In genomic region chr3:52967398-52967797, GRCh38 we compare ENCODE assay signal across 15 cellular contexts.
DNase-seq lines count a peak whose midpoint lies in the region; ATAC-seq, FAIRE-seq and TF ChIP-seq lines count a peak whose summit lies in the region.
"Had no signal": no experiment of that assay in that cellular context is flagged by ENCODE, and none has a peak within 500 bp of the region (broad histone marks: within the 10 kb centered on the region; RNA-seq: fewer than 3 reads in every experiment).

No MANE protein-coding gene starts in this region.

- ATAC-seq in K562: no peak
- ATAC-seq in stimulated activated naive B cell treated with anti-CD40 and anti-IgM and Interleukin-4, amounts not matched to agents 10 μg/mL and 1 μg/mL and 100 μg/mL, for 72 hours (replicated peaks): no peak
- no peak for ATAC-seq in GM21526 (IDR thresholded peaks at IDR 0.05; ENCODE audit: low FRiP score, unreplicated experiment)
- ATAC-seq: GM23338 had no signal

- TF ChIP-seq EP300 in K562 (IDR thresholded peaks at IDR 0.05; ENCODE audit: low read length): no peak

- H3K9me3 Mint-ChIP-seq in activated CD4-positive, alpha-beta memory T cell treated with anti-CD3 and anti-CD28 coated beads for 36 hours: no peaks in the 10 kb centered on the region
- H3K9me3 Mint-ChIP-seq in activated CD4-positive, alpha-beta memory T cell treated with anti-CD3 and anti-CD28 coated beads, Interleukin-2, amount 10 ng/mL, durations not matched to agents 7 days and 5 days: no peaks in the 10 kb centered on the region
- no peaks in the 10 kb centered on the region for H3K9me3 Mint-ChIP-seq in stimulated activated naive B cell treated with anti-CD40 and anti-IgM and Interleukin-4, amounts not matched to agents 10 μg/mL and 1 μg/mL and 100 μg/mL, for 72 hours
- peaks cover 14% of the 10 kb centered on the region for H3K9me3 Mint-ChIP-seq in nephron progenitor cell
- H3K9me3 Mint-ChIP-seq: GM23338 had no signal

- no peak overlapping the region for H3K27ac ChIP-seq in K562 (ENCODE audit: extremely low read depth, low read depth, low read length)
- H3K27ac ChIP-seq: 22Rv1, BLaER1 had no signal

- no peak overlapping the region for H2AFZ ChIP-seq in K562 (ENCODE audit: low read depth, low read length)
- H2AFZ ChIP-seq: GM23338 had no signal

- no peaks in the 10 kb centered on the region for H3K27me3 ChIP-seq in K562 (ENCODE audit: control insufficient read depth in 2 of 2, insufficient read depth in 2 of 2, low read length in 2 of 2)
- H3K27me3 ChIP-seq: BLaER1 had no signal

- in situ Hi-C loops in K562 (cut with MboI): no loop called here

- H3K79me2 ChIP-seq in K562 (ENCODE audit: control insufficient read depth, insufficient read depth, low read length): no peaks in the 10 kb centered on the region

- CTCF ChIA-PET in activated CD4-positive, alpha-beta memory T cell treated with anti-CD3 and anti-CD28 coated beads for 36 hours (lab: Charles Lee): no interaction called here
- CTCF ChIA-PET in activated CD4-positive, alpha-beta memory T cell treated with anti-CD3 and anti-CD28 coated beads, Interleukin-2, amount 10 ng/mL, durations not matched to agents 7 days and 5 days (lab: Charles Lee): no interaction called here
- CTCF ChIA-PET in K562 (lab: Yijun Ruan, JAX; ENCODE audit: low intra/inter-chr PET ratio): no interaction called here

- no peak for TF ChIP-seq POLR2A in GM12891 (IDR thresholded peaks at IDR 0.05; ENCODE audit: low read depth, low read length)
- no peak for TF ChIP-seq POLR2A in K562 (conservative IDR thresholded peaks at IDR 0.05)

- TF ChIP-seq CTCF in K562 (IDR thresholded peaks at IDR 0.05 in 2 of 3, conservative IDR thresholded peaks at IDR 0.05 in 1 of 3; ENCODE audit: insufficient read depth in 2 of 3, low read depth in 1 of 3, low read length in 3 of 3): no peak
- TF ChIP-seq CTCF in nephron progenitor cell (IDR thresholded peaks at IDR 0.05): no peak

- DNase-seq in activated CD4-positive, alpha-beta memory T cell treated with anti-CD3 and anti-CD28 coated beads for 36 hours: no peak
- no peak for DNase-seq in activated CD4-positive, alpha-beta memory T cell treated with anti-CD3 and anti-CD28 coated beads, Interleukin-2, amount 10 ng/mL, durations not matched to agents 7 days and 5 days
- DNase-seq in GM12891 (ENCODE audit: insufficient read length, low spot score): no peak
- no peak for DNase-seq in K562 (ENCODE audit: extremely low read depth in 1 of 4, low spot score in 3 of 4)
- no peak for DNase-seq in stimulated activated naive B cell treated with anti-CD40 and anti-IgM and Interleukin-4, amounts not matched to agents 10 μg/mL and 1 μg/mL and 100 μg/mL, for 72 hours
- DNase-seq in SW 1271 (lab: John Stamatoyannopoulos, UW): no peak
- DNase-seq in nephron progenitor cell: no peak
- DNase-seq: DMS79, H7, KBM-7 had no signal

- no peaks in the 10 kb centered on the region for H3K27me3 Mint-ChIP-seq in activated CD4-positive, alpha-beta memory T cell treated with anti-CD3 and anti-CD28 coated beads for 36 hours
- no peaks in the 10 kb centered on the region for H3K27me3 Mint-ChIP-seq in activated CD4-positive, alpha-beta memory T cell treated with anti-CD3 and anti-CD28 coated beads, Interleukin-2, amount 10 ng/mL, durations not matched to agents 7 days and 5 days
- H3K27me3 Mint-ChIP-seq in stimulated activated naive B cell treated with anti-CD40 and anti-IgM and Interleukin-4, amounts not matched to agents 10 μg/mL and 1 μg/mL and 100 μg/mL, for 72 hours: no peaks in the 10 kb centered on the region
- H3K27me3 Mint-ChIP-seq in nephron progenitor cell (ENCODE audit: low read depth, poor library complexity): no peaks in the 10 kb centered on the region

- no peak overlapping the region for H3K4me3 Mint-ChIP-seq in activated CD4-positive, alpha-beta memory T cell treated with anti-CD3 and anti-CD28 coated beads for 36 hours
- no peak overlapping the region for H3K4me3 Mint-ChIP-seq in activated CD4-positive, alpha-beta memory T cell treated with anti-CD3 and anti-CD28 coated beads, Interleukin-2, amount 10 ng/mL, durations not matched to agents 7 days and 5 days
- H3K4me3 Mint-ChIP-seq in stimulated activated naive B cell treated with anti-CD40 and anti-IgM and Interleukin-4, amounts not matched to agents 10 μg/mL and 1 μg/mL and 100 μg/mL, for 72 hours: no peak overlapping the region
- no peak overlapping the region for H3K4me3 Mint-ChIP-seq in nephron progenitor cell
- H3K4me3 Mint-ChIP-seq: GM23338 had no signal

- no peaks in the 10 kb centered on the region for H4K20me1 ChIP-seq in K562 (replicated peaks; ENCODE audit: control insufficient read depth, insufficient read depth, low read length)

- WGBS in K562 (ENCODE audit: insufficient coverage, low coverage, missing lambda C conversion rate): 72% methylated on average over 2 of the region's 2 CpGs

- H3K9me3 ChIP-seq in K562 (replicated peaks; ENCODE audit: control insufficient read depth, insufficient read depth, low read depth, low read length): no peaks in the 10 kb centered on the region

- H3K36me3 Mint-ChIP-seq in activated CD4-positive, alpha-beta memory T cell treated with anti-CD3 and anti-CD28 coated beads for 36 hours: peaks cover 12% of the 10 kb centered on the region
- peaks cover 23% of the 10 kb centered on the region for H3K36me3 Mint-ChIP-seq in activated CD4-positive, alpha-beta memory T cell treated with anti-CD3 and anti-CD28 coated beads, Interleukin-2, amount 10 ng/mL, durations not matched to agents 7 days and 5 days (ENCODE audit: low read depth)
- peaks cover 4 to 24% of the 10 kb centered on the region in 2 donors for H3K36me3 Mint-ChIP-seq in stimulated activated naive B cell treated with anti-CD40 and anti-IgM and Interleukin-4, amounts not matched to agents 10 μg/mL and 1 μg/mL and 100 μg/mL, for 72 hours
- H3K36me3 Mint-ChIP-seq in nephron progenitor cell (ENCODE audit: low read depth): peaks cover 46% of the 10 kb centered on the region

- BruUV-seq in K562 (replicated peaks; lab: Mats Ljungman, UMichigan): no TSS peak

- peaks cover 8% of the 10 kb centered on the region for H3K4me1 Mint-ChIP-seq in activated CD4-positive, alpha-beta memory T cell treated with anti-CD3 and anti-CD28 coated beads for 36 hours (ENCODE audit: low read depth)
- no peaks in the 10 kb centered on the region for H3K4me1 Mint-ChIP-seq in activated CD4-positive, alpha-beta memory T cell treated with anti-CD3 and anti-CD28 coated beads, Interleukin-2, amount 10 ng/mL, durations not matched to agents 7 days and 5 days
- peaks cover 2 to 6% of the 10 kb centered on the region in 2 donors for H3K4me1 Mint-ChIP-seq in stimulated activated naive B cell treated with anti-CD40 and anti-IgM and Interleukin-4, amounts not matched to agents 10 μg/mL and 1 μg/mL and 100 μg/mL, for 72 hours
- H3K4me1 Mint-ChIP-seq in nephron progenitor cell: no peaks in the 10 kb centered on the region
- H3K4me1 Mint-ChIP-seq: GM23338 had no signal

- H3K4me2 ChIP-seq in K562 (ENCODE audit: insufficient read depth, low read length): no peak overlapping the region
- H3K4me2 ChIP-seq: BLaER1, GM23338 had no signal

- no peaks in the 10 kb centered on the region for H3K9me1 ChIP-seq in K562 (ENCODE audit: control insufficient read depth, insufficient read depth, low read length)

- intact Hi-C loops in activated CD4-positive, alpha-beta memory T cell treated with anti-CD3 and anti-CD28 coated beads for 36 hours (cut with micrococcal nuclease): no loop called here
- intact Hi-C loops in K562 (cut with micrococcal nuclease): no loop called here

- H3K9ac ChIP-seq in K562 (ENCODE audit: insufficient read depth in 1 of 2, low read depth in 2 of 2, low read length in 2 of 2): no peak overlapping the region
- H3K9ac ChIP-seq: BLaER1 had no signal

- FAIRE-seq in GM12891 (lab: Jason Lieb, UNC) (peak; percentile 13), K562 (lab: Jason Lieb, UNC) (peak; percentile 19)
- FAIRE-seq: GM12892 had no signal

- H3K4me3 ChIP-seq in K562: no peak overlapping the region
- H3K4me3 ChIP-seq: BLaER1, GM23338 had no signal

- no peaks in the 10 kb centered on the region for H3K36me3 ChIP-seq in K562 (ENCODE audit: control insufficient read depth, insufficient read depth, low read length)

- POLR2A ChIA-PET in activated CD4-positive, alpha-beta memory T cell treated with anti-CD3 and anti-CD28 coated beads for 36 hours (lab: Charles Lee): no interaction called here
- POLR2A ChIA-PET in activated CD4-positive, alpha-beta memory T cell treated with anti-CD3 and anti-CD28 coated beads, Interleukin-2, amount 10 ng/mL, durations not matched to agents 7 days and 5 days (lab: Charles Lee): no interaction called here
- POLR2A ChIA-PET in K562 (lab: Yijun Ruan, JAX): no interaction called here

- no peak for TF ChIP-seq RAD21 in K562 (CRISPR knock-in tag; conservative IDR thresholded peaks at IDR 0.05 in 1 of 2, IDR thresholded peaks at IDR 0.05 in 1 of 2)

- H3K4me1 ChIP-seq in K562 (replicated peaks in 1 of 2; ENCODE audit: control insufficient read depth in 2 of 2, insufficient read depth in 2 of 2, low read length in 2 of 2): no peaks in the 10 kb centered on the region
- H3K4me1 ChIP-seq: BLaER1 had no signal

- H3K27ac Mint-ChIP-seq in activated CD4-positive, alpha-beta memory T cell treated with anti-CD3 and anti-CD28 coated beads for 36 hours: peak overlapping the region; percentile 28
- no peak overlapping the region for H3K27ac Mint-ChIP-seq in activated CD4-positive, alpha-beta memory T cell treated with anti-CD3 and anti-CD28 coated beads, Interleukin-2, amount 10 ng/mL, durations not matched to agents 7 days and 5 days
- H3K27ac Mint-ChIP-seq in stimulated activated naive B cell treated with anti-CD40 and anti-IgM and Interleukin-4, amounts not matched to agents 10 μg/mL and 1 μg/mL and 100 μg/mL, for 72 hours: peak overlapping the region; percentile 2
- H3K27ac Mint-ChIP-seq in nephron progenitor cell: no peak overlapping the region
- H3K27ac Mint-ChIP-seq: GM23338 had no signal

TF ChIP-seq in GM12891, 5 proteins besides CTCF, POLR2A, EP300 and RAD21:
- no peak for TF ChIP-seq POU2F2 (IDR thresholded peaks at IDR 0.05; ENCODE audit: low read depth, low read length)
- no peak for TF ChIP-seq SPI1 (IDR thresholded peaks at IDR 0.05; ENCODE audit: low read depth, low read length)
- TF ChIP-seq TAF1 (IDR thresholded peaks at IDR 0.05; ENCODE audit: low read depth, low read length): no peak
- TF ChIP-seq POLR2AphosphoS5 (IDR thresholded peaks at IDR 0.05; ENCODE audit: low read depth, low read length): no peak
- TF ChIP-seq PAX5 (IDR thresholded peaks at IDR 0.05; ENCODE audit: insufficient read depth, low read length, severe bottlenecking): no peak
TF ChIP-seq in GM12891: peak in this region for 0.

TF ChIP-seq in K562, 482 proteins besides CTCF, POLR2A, EP300 and RAD21 (continues in another document):
- no peak for TF ChIP-seq ZNF133 (CRISPR knock-in tag; IDR thresholded peaks at IDR 0.05)

Comparison
In these comparisons a context has a peak if more than half of its experiments do, and no peak if none do; other contexts are left out.
1. H3K27ac Mint-ChIP-seq: peak in activated CD4-positive, alpha-beta memory T cell treated with anti-CD3 and anti-CD28 coated beads for 36 hours (single experiment) and stimulated activated naive B cell treated with anti-CD40 and anti-IgM and Interleukin-4, amounts not matched to agents 10 μg/mL and 1 μg/mL and 100 μg/mL, for 72 hours (single experiment); none in activated CD4-positive, alpha-beta memory T cell treated with anti-CD3 and anti-CD28 coated beads, Interleukin-2, amount 10 ng/mL, durations not matched to agents 7 days and 5 days (single experiment) and nephron progenitor cell (single experiment).